In the genomic region with DNA sequence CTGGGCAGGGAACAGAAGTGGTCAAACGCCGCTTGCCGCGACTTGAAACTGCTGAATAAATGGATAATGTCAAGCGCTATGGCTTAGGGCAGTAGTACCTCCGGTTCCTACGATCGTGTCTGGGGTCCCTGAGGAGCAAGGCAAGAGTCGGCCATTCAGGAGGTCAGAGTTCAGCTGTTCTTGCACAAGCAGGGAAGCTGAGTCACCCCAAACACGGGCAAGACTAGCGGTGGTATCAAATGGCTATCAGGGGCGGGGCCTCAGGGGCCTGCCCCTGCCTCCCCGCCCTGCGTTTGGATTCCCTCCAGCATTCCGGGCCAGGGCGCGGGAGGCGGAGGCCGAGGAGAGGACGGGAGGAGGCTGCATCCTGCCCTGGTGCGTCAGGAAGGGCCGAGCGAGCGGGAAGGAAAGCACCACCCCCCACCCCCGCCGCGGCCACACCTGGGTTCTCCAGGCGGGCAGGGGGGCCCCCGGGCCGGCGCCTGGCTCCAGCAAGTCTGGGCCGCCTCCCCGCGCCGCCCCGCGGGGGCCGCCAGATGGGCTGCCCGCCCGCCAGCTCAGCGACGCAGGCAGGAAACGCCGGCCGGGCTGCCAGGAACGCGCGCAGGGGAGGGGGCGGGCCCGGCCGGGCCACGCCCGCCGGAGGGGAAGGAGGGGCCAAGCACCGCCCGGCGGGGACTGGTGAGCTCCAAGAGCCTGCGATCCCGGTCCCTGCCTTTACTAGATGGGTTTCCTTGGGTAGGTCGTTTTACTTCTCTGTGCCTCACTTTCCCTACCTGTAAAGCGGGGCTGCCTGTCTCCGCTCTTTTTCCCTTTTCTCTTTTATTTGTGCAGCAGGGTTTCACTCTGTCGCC, we compare ENCODE assay signal across 1 cellular context.
A peak's percentile ranks its signal among the peaks of the same experiment; 100 is the strongest.
TF ChIP-seq lines count a peak whose summit lies in the region.

No MANE protein-coding gene starts in this region.

TF ChIP-seq in HepG2, 621 proteins besides CTCF, POLR2A, EP300 and RAD21 (continued from another document and continues in another):
- TF ChIP-seq, protein P1, sequence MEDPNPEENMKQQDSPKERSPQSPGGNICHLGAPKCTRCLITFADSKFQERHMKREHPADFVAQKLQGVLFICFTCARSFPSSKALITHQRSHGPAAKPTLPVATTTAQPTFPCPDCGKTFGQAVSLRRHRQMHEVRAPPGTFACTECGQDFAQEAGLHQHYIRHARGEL (CRISPR knock-in tag; IDR thresholded peaks at IDR 0.05): no peak
- TF ChIP-seq, protein P2, sequence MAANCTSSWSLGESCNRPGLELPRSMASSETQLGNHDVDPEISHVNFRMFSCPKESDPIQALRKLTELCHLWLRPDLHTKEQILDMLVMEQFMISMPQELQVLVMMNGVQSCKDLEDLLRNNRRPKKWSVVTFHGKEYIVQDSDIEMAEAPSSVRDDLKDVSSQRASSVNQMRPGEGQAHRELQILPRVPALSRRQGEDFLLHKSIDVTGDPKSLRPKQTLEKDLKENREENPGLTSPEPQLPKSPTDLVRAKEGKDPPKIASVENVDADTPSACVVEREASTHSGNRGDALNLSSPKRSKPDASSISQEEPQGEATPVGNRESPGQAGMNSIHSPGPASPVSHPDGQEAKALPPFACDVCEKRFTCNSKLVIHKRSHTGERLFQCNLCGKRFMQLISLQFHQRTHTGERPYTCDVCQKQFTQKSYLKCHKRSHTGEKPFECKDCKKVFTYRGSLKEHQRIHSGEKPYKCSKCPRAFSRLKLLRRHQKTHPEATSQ (CRISPR knock-in tag; IDR thresholded peaks at IDR 0.05; ENCODE audit: borderline replicate concordance): peak; percentile 98
- peak; percentile 98 for TF ChIP-seq CEBPG (CRISPR knock-in tag; IDR thresholded peaks at IDR 0.05)
- TF ChIP-seq JUN (CRISPR knock-in tag; IDR thresholded peaks at IDR 0.05): peak; percentile 99
- TF ChIP-seq, protein P3, sequence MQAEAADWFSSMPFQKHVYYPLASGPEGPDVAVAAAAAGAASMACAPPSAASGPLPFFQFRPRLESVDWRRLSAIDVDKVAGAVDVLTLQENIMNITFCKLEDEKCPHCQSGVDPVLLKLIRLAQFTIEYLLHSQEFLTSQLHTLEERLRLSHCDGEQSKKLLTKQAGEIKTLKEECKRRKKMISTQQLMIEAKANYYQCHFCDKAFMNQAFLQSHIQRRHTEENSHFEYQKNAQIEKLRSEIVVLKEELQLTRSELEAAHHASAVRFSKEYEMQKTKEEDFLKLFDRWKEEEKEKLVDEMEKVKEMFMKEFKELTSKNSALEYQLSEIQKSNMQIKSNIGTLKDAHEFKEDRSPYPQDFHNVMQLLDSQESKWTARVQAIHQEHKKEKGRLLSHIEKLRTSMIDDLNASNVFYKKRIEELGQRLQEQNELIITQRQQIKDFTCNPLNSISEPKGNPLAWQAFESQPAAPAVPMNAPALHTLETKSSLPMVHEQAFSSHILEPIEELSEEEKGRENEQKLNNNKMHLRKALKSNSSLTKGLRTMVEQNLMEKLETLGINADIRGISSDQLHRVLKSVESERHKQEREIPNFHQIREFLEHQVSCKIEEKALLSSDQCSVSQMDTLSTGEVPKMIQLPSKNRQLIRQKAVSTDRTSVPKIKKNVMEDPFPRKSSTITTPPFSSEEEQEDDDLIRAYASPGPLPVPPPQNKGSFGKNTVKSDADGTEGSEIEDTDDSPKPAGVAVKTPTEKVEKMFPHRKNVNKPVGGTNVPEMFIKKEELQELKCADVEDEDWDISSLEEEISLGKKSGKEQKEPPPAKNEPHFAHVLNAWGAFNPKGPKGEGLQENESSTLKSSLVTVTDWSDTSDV (CRISPR knock-in tag; IDR thresholded peaks at IDR 0.05): peak; percentile 90; the same call in 1 of the 2 replicates
- TF ChIP-seq SOX13 (IDR thresholded peaks at IDR 0.05): peak; percentile 49; the same call in 1 of the 2 replicates
- peak; percentile 86 to 98 for TF ChIP-seq SOX13 (CRISPR knock-in tag; conservative IDR thresholded peaks at IDR 0.05 in 1 of 2, IDR thresholded peaks at IDR 0.05 in 1 of 2)
- TF ChIP-seq MZF1 (CRISPR knock-in tag; IDR thresholded peaks at IDR 0.05; ENCODE audit: borderline replicate concordance): no peak
- peak; percentile 89 for TF ChIP-seq SRF (IDR thresholded peaks at IDR 0.05; ENCODE audit: low read depth, low read length)
- TF ChIP-seq FIP1L1 (IDR thresholded peaks at IDR 0.05; ENCODE audit: borderline replicate concordance, insufficient read depth, low read depth, low read length): peak; percentile 99
- peak; percentile 91 for TF ChIP-seq ZNF891 (CRISPR knock-in tag; IDR thresholded peaks at IDR 0.05)
- TF ChIP-seq ZSCAN21 (CRISPR knock-in tag; IDR thresholded peaks at IDR 0.05; ENCODE audit: borderline replicate concordance): peak; percentile 91; the same call in 1 of the 2 replicates
- 0 out of 2 replicates have a peak, but pooled peaks have one; percentile 98 for TF ChIP-seq GLI4 (CRISPR knock-in tag; IDR thresholded peaks at IDR 0.05; ENCODE audit: borderline replicate concordance)
- TF ChIP-seq FOXK1 (CRISPR knock-in tag; IDR thresholded peaks at IDR 0.05; ENCODE audit: borderline replicate concordance, low read depth): peak; percentile 93
- peak; percentile 93 for TF ChIP-seq ZNF264 (CRISPR knock-in tag; IDR thresholded peaks at IDR 0.05)
- TF ChIP-seq ZNF660 (CRISPR knock-in tag; IDR thresholded peaks at IDR 0.05; ENCODE audit: borderline replicate concordance, low read depth): no peak
- TF ChIP-seq, protein P4, sequence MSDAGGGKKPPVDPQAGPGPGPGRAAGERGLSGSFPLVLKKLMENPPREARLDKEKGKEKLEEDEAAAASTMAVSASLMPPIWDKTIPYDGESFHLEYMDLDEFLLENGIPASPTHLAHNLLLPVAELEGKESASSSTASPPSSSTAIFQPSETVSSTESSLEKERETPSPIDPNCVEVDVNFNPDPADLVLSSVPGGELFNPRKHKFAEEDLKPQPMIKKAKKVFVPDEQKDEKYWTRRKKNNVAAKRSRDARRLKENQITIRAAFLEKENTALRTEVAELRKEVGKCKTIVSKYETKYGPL (CRISPR knock-in tag; IDR thresholded peaks at IDR 0.05): peak; percentile 57; the same call in 1 of the 2 replicates
- TF ChIP-seq, protein P5, sequence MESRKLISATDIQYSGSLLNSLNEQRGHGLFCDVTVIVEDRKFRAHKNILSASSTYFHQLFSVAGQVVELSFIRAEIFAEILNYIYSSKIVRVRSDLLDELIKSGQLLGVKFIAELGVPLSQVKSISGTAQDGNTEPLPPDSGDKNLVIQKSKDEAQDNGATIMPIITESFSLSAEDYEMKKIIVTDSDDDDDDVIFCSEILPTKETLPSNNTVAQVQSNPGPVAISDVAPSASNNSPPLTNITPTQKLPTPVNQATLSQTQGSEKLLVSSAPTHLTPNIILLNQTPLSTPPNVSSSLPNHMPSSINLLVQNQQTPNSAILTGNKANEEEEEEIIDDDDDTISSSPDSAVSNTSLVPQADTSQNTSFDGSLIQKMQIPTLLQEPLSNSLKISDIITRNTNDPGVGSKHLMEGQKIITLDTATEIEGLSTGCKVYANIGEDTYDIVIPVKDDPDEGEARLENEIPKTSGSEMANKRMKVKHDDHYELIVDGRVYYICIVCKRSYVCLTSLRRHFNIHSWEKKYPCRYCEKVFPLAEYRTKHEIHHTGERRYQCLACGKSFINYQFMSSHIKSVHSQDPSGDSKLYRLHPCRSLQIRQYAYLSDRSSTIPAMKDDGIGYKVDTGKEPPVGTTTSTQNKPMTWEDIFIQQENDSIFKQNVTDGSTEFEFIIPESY (CRISPR knock-in tag; IDR thresholded peaks at IDR 0.05): peak; percentile 4; the same call in 1 of the 2 replicates
- no peak for TF ChIP-seq RORA (CRISPR knock-in tag; IDR thresholded peaks at IDR 0.05)
- peak; percentile 75; the same call in 1 of the 2 replicates for TF ChIP-seq TBX3 (IDR thresholded peaks at IDR 0.05; ENCODE audit: borderline replicate concordance)
- TF ChIP-seq, protein P6, sequence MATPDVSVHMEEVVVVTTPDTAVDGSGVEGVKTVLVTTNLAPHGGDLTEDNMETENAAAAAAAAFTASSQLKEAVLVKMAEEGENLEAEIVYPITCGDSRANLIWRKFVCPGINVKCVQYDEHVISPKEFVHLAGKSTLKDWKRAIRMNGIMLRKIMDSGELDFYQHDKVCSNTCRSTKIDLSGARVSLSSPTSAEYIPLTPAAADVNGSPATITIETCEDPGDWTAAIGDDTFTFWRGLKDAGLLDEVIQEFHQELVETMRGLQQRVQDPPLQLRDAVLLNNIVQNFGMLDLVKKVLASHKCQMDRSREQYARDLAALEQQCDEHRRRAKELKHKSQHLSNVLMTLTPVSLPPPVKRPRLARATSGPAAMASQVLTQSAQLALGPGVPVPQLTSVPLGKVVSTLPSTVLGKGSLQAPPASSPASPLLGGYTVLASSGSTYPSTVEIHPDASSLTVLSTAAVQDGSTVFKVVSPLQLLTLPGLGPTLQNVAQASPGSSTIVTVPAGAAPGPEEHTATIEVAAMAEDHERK (CRISPR knock-in tag; IDR thresholded peaks at IDR 0.05; ENCODE audit: low read depth): peak; percentile 59; the same call in 1 of the 2 replicates
- TF ChIP-seq HHEX (CRISPR knock-in tag; IDR thresholded peaks at IDR 0.05): peak; percentile 56; the same call in 1 of the 2 replicates
- TF ChIP-seq NR1H2 (CRISPR knock-in tag; IDR thresholded peaks at IDR 0.05; ENCODE audit: borderline replicate concordance, low read depth): peak; percentile 90; the same call in 1 of the 2 replicates
- peak; percentile 78 for TF ChIP-seq MEIS2 (CRISPR knock-in tag; IDR thresholded peaks at IDR 0.05)
- TF ChIP-seq ZNF292 (CRISPR knock-in tag; IDR thresholded peaks at IDR 0.05; ENCODE audit: borderline replicate concordance, low read depth): peak; percentile 52; the same call in 1 of the 2 replicates
- TF ChIP-seq, protein P7, sequence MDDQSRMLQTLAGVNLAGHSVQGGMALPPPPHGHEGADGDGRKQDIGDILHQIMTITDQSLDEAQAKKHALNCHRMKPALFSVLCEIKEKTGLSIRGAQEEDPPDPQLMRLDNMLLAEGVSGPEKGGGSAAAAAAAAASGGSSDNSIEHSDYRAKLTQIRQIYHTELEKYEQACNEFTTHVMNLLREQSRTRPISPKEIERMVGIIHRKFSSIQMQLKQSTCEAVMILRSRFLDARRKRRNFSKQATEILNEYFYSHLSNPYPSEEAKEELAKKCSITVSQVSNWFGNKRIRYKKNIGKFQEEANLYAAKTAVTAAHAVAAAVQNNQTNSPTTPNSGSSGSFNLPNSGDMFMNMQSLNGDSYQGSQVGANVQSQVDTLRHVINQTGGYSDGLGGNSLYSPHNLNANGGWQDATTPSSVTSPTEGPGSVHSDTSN (CRISPR knock-in tag; IDR thresholded peaks at IDR 0.05; ENCODE audit: borderline replicate concordance): peak; percentile 92
- TF ChIP-seq, protein P8, sequence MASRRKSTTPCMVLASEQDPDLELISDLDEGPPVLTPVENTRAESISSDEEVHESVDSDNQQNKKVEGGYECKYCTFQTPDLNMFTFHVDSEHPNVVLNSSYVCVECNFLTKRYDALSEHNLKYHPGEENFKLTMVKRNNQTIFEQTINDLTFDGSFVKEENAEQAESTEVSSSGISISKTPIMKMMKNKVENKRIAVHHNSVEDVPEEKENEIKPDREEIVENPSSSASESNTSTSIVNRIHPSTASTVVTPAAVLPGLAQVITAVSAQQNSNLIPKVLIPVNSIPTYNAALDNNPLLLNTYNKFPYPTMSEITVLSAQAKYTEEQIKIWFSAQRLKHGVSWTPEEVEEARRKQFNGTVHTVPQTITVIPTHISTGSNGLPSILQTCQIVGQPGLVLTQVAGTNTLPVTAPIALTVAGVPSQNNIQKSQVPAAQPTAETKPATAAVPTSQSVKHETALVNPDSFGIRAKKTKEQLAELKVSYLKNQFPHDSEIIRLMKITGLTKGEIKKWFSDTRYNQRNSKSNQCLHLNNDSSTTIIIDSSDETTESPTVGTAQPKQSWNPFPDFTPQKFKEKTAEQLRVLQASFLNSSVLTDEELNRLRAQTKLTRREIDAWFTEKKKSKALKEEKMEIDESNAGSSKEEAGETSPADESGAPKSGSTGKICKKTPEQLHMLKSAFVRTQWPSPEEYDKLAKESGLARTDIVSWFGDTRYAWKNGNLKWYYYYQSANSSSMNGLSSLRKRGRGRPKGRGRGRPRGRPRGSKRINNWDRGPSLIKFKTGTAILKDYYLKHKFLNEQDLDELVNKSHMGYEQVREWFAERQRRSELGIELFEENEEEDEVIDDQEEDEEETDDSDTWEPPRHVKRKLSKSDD (CRISPR knock-in tag; IDR thresholded peaks at IDR 0.05; ENCODE audit: low read depth): no peak; the same call in 1 of the 2 replicates
- TF ChIP-seq, protein P9, sequence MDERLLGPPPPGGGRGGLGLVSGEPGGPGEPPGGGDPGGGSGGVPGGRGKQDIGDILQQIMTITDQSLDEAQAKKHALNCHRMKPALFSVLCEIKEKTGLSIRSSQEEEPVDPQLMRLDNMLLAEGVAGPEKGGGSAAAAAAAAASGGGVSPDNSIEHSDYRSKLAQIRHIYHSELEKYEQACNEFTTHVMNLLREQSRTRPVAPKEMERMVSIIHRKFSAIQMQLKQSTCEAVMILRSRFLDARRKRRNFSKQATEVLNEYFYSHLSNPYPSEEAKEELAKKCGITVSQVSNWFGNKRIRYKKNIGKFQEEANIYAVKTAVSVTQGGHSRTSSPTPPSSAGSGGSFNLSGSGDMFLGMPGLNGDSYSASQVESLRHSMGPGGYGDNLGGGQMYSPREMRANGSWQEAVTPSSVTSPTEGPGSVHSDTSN (CRISPR knock-in tag; IDR thresholded peaks at IDR 0.05): no peak
- TF ChIP-seq EHMT2 (IDR thresholded peaks at IDR 0.05; ENCODE audit: borderline replicate concordance, low read depth, low read length): no peak
